ENCODE assay signal across 22 cellular contexts in the genomic region with DNA sequence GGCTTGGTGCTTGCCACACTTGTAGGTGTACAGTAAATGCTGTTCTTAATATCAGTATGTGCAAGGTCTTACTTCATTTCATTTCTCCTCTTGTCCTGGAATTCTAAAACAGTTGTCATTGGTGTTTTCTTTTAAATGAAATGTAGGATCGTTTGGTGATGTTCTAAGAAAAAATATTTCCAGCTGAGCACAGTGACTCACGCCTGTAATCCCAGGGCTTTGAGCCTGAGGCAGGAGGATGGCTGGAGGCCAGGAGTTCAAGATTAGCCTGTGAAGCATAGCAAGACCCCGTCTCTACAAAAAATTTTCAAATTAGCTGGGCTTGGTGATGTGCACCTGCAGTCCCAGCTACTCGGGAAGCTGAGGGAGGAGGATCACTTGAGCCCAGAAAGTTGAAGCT. TPM values are rescaled to one million over a fixed set of nuclear protein-coding genes. Genes with fewer than 3 reads are reported as not detected.
DNase-seq lines count a peak whose midpoint lies in the region; TF ChIP-seq lines count a peak whose summit lies in the region.
"Had no signal": no experiment of that assay in that cellular context is flagged by ENCODE, and none has a peak within 500 bp of the region (broad histone marks: within the 10 kb centered on the region; RNA-seq: fewer than 3 reads in every experiment).

No MANE protein-coding gene starts in this region.

- H3K36me3 Mint-ChIP-seq in chondrocyte (ENCODE audit: low read depth): peaks cover 7% of the 10 kb centered on the region
- no peaks in the 10 kb centered on the region for H3K36me3 Mint-ChIP-seq in activated T-cell treated with anti-CD3 and anti-CD28 coated beads, Interleukin-2, amount 50 U/mL, for 24 hours (ENCODE audit: low read depth)

- H3K27ac Mint-ChIP-seq in chondrocyte (ENCODE audit: unreplicated experiment): peak overlapping the region; percentile 94
- no peak overlapping the region for H3K27ac Mint-ChIP-seq in activated T-cell treated with anti-CD3 and anti-CD28 coated beads, Interleukin-2, amount 50 U/mL, for 24 hours
- H3K27ac Mint-ChIP-seq: CD4-positive, alpha-beta T cell; dendritic cell treated with granulocyte-macrophage colony-stimulating factor and Interleukin-4, amounts not matched to agents 40 ng/mL and 50 ng/mL, for 4 days; mesothelial cell of epicardium; neural progenitor cell had no signal

- H3K4me1 Mint-ChIP-seq in chondrocyte (ENCODE audit: low read depth): peaks cover 70% of the 10 kb centered on the region
- no peaks in the 10 kb centered on the region for H3K4me1 Mint-ChIP-seq in activated T-cell treated with anti-CD3 and anti-CD28 coated beads, Interleukin-2, amount 50 U/mL, for 24 hours (ENCODE audit: low read depth)
- H3K4me1 Mint-ChIP-seq: neural progenitor cell had no signal

- no peak overlapping the region for H3K4me3 ChIP-seq in AG04449 (ENCODE audit: low read depth, low read length)
- H3K4me3 ChIP-seq: A549, neural progenitor cell, SJSA1, upper lobe of right lung had no signal

- H3K9me3 Mint-ChIP-seq in chondrocyte (ENCODE audit: low read depth): peaks cover 18% of the 10 kb centered on the region
- peaks cover 15% of the 10 kb centered on the region for H3K9me3 Mint-ChIP-seq in activated T-cell treated with anti-CD3 and anti-CD28 coated beads, Interleukin-2, amount 50 U/mL, for 24 hours

- DNase-seq in AG04449 (ENCODE audit: low read depth, low spot score): peak; percentile 46
- peak; percentile 79 for DNase-seq in LHCN-M2 (ENCODE audit: low read depth)
- no peak for DNase-seq in chondrocyte (ENCODE audit: low spot score)
- peak; percentile 75 for DNase-seq in myocyte (ENCODE audit: low read depth)
- DNase-seq in cerebellar cortex (ENCODE audit: low spot score): no peak
- DNase-seq in activated T-cell treated with anti-CD3 and anti-CD28 coated beads, Interleukin-2, amount 50 U/mL, for 24 hours: no peak
- DNase-seq in DMS79 treated with DMSO at 0.1 percent for 48 hours (lab: John Stamatoyannopoulos, UW): no peak
- no peak for DNase-seq in NCI-H2171 treated with DMSO at 0.1 percent for 48 hours (lab: John Stamatoyannopoulos, UW)
- DNase-seq: activated CD4-positive, alpha-beta T cell treated with anti-CD3 and anti-CD28 coated beads for 1 hour; activated gamma-delta T cell; CD4-positive, alpha-beta T cell; kidney glomerular epithelial cell; NCI-H2029; NCI-H510A treated with DMSO at 0.1 percent for 48 hours; OCI-M1; stimulated activated naive CD4-positive, alpha-beta T cell; upper lobe of right lung had no signal

- TF ChIP-seq CTCF in AG04449 (IDR thresholded peaks at IDR 0.05; ENCODE audit: insufficient read depth, low read length, missing control alignments): no peak
- TF ChIP-seq CTCF in chondrocyte (IDR thresholded peaks at IDR 0.05): no peak

- H3K27me3 Mint-ChIP-seq in chondrocyte (ENCODE audit: low read depth): no peaks in the 10 kb centered on the region
- peaks cover 19% of the 10 kb centered on the region for H3K27me3 Mint-ChIP-seq in activated T-cell treated with anti-CD3 and anti-CD28 coated beads, Interleukin-2, amount 50 U/mL, for 24 hours

- no peak overlapping the region for H3K4me3 Mint-ChIP-seq in chondrocyte (ENCODE audit: unreplicated experiment)
- H3K4me3 Mint-ChIP-seq in activated T-cell treated with anti-CD3 and anti-CD28 coated beads, Interleukin-2, amount 50 U/mL, for 24 hours: no peak overlapping the region
- H3K4me3 Mint-ChIP-seq: CD4-positive, alpha-beta T cell; dendritic cell treated with granulocyte-macrophage colony-stimulating factor and Interleukin-4, amounts not matched to agents 40 ng/mL and 50 ng/mL, for 4 days; mesothelial cell of epicardium; neural progenitor cell had no signal

- CTCF ChIA-PET in AG04449 (lab: Yijun Ruan, JAX): interaction anchor here (1.4 to 3.2 kb wide), 2 partner anchors 9 to 31 kb away, joined by 3 to 14 read pairs; no protein-coding TSS in a partner anchor

- POLR2A ChIA-PET in AG04449 (lab: Yijun Ruan, JAX): no interaction called here

RNA-seq across cellular contexts. Expression of a gene that starts 32.6 kb away (rescaled TPM):
- total RNA-seq in LHCN-M2 (2014; rRNA removed): 2.1 and 3.3 TPM in 2 replicates
- 62.8 TPM for polyA plus RNA-seq in LHCN-M2 (2012)
- total RNA-seq in chondrocyte: 8,224 to 15,554 TPM (median 15,093 TPM) in 3 replicates
- 12.1 and 16.6 TPM in 2 replicates for total RNA-seq in myocyte
- 141 TPM for polyA plus RNA-seq in myocyte (2012)
- total RNA-seq: CD4-positive, alpha-beta T cell; SJSA1 had no signal

Comparison
In these comparisons a context has a peak if more than half of its experiments do, and no peak if none do; other contexts are left out.
1. DNase-seq: peak in AG04449 (single experiment), LHCN-M2 (single experiment) and myocyte (single experiment); none in chondrocyte (single experiment), cerebellar cortex (single experiment), activated T-cell treated with anti-CD3 and anti-CD28 coated beads, Interleukin-2, amount 50 U/mL, for 24 hours (single experiment), DMS79 treated with DMSO at 0.1 percent for 48 hours (single experiment) and NCI-H2171 treated with DMSO at 0.1 percent for 48 hours (single experiment).
2. RNA of a gene that starts 32.6 kb away (total RNA-seq): 8,224 to 15,554 TPM in chondrocyte; 12.1 to 16.6 TPM in myocyte and 2.1 to 3.3 TPM in LHCN-M2; every median in the first group is over 100 times any median in the second.